ENCODE assay signal across 2 cellular contexts in the genomic region with DNA sequence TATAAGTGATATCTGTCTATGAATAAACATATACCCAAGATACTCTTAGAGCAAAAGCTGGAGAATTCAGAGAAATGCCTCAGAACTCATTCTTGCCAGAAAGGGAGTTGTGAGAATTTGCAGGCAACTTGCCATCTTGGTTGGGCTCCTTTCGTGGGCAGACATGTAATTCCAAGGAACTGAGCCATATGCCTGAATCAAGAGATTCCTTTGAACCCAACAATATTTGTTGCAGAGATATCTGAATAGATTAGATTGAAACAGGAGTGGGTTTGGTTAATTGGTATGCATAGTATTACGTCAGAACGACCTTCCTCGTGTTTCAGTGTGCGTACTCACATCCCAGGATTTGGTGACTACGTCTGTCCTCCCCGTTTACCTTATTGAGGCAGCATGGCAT.
TF ChIP-seq lines count a peak whose summit lies in the region.

No MANE protein-coding gene starts in this region.

TF ChIP-seq in SK-N-SH, 30 proteins besides CTCF, POLR2A, EP300 and RAD21 (continued from another document):
- TF ChIP-seq FOSL2 (IDR thresholded peaks at IDR 0.05; ENCODE audit: borderline replicate concordance, low read depth) (no peak), JUND (IDR thresholded peaks at IDR 0.05) (peak; percentile 46), FOXJ3 (CRISPR knock-in tag; IDR thresholded peaks at IDR 0.05) (no peak)

TF ChIP-seq in SK-N-SH treated with all-trans-retinoic acid at 6 μM for 48 hours, 23 proteins besides CTCF, POLR2A, EP300 and RAD21 (continued from another document):
- TF ChIP-seq, protein P1, sequence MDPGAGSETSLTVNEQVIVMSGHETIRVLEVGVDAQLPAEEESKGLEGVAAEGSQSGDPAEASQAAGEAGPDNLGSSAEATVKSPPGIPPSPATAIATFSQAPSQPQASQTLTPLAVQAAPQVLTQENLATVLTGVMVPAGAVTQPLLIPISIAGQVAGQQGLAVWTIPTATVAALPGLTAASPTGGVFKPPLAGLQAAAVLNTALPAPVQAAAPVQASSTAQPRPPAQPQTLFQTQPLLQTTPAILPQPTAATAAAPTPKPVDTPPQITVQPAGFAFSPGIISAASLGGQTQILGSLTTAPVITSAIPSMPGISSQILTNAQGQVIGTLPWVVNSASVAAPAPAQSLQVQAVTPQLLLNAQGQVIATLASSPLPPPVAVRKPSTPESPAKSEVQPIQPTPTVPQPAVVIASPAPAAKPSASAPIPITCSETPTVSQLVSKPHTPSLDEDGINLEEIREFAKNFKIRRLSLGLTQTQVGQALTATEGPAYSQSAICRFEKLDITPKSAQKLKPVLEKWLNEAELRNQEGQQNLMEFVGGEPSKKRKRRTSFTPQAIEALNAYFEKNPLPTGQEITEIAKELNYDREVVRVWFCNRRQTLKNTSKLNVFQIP (CRISPR knock-in tag; IDR thresholded peaks at IDR 0.05; ENCODE audit: borderline replicate concordance, low read depth) = no peak
- TF ChIP-seq BACH2 (CRISPR knock-in tag; IDR thresholded peaks at IDR 0.05; ENCODE audit: borderline replicate concordance) = no peak
- no peak for TF ChIP-seq ZFP30 (CRISPR knock-in tag; IDR thresholded peaks at IDR 0.05)
- no peak for TF ChIP-seq TOX (CRISPR knock-in tag; IDR thresholded peaks at IDR 0.05; ENCODE audit: borderline replicate concordance)
- no peak for TF ChIP-seq ZNF70 (CRISPR knock-in tag; IDR thresholded peaks at IDR 0.05)
- TF ChIP-seq, protein P2, sequence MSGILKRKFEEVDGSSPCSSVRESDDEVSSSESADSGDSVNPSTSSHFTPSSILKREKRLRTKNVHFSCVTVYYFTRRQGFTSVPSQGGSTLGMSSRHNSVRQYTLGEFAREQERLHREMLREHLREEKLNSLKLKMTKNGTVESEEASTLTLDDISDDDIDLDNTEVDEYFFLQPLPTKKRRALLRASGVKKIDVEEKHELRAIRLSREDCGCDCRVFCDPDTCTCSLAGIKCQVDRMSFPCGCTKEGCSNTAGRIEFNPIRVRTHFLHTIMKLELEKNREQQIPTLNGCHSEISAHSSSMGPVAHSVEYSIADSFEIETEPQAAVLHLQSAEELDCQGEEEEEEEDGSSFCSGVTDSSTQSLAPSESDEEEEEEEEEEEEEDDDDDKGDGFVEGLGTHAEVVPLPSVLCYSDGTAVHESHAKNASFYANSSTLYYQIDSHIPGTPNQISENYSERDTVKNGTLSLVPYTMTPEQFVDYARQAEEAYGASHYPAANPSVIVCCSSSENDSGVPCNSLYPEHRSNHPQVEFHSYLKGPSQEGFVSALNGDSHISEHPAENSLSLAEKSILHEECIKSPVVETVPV (CRISPR knock-in tag; IDR thresholded peaks at IDR 0.05) = no peak
- TF ChIP-seq ZC3H10 (CRISPR knock-in tag; IDR thresholded peaks at IDR 0.05) = no peak
- TF ChIP-seq OSR1 (CRISPR knock-in tag; IDR thresholded peaks at IDR 0.05) = no peak
